ENCODE assay signal across 2 cellular contexts in the genomic region with DNA sequence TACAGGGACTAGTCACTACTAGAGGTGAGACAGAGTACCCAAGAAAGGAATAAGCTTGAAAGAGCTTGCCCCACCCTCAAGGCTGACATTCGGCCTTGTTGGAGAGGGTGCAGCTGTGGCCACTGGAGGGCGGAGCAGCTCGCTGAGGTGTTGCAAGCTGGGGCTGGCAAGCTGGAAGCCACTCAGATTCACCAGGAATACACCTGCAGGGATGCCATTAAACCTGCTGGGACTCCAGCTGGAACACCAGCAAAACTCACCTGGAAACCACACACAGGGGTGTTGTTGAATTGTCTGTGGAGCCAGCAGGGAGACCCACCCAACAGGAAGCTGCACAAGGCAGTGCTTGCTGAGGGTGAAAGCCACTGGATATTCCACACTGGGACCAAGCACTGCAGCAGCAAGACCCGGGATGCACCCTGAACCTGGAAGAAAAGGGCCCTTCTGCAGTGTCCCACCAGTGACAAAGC.
TF ChIP-seq lines count a peak whose summit lies in the region.

No MANE protein-coding gene starts in this region.

TF ChIP-seq in K562, 482 proteins besides CTCF, POLR2A, EP300 and RAD21:
- TF ChIP-seq, protein P1, sequence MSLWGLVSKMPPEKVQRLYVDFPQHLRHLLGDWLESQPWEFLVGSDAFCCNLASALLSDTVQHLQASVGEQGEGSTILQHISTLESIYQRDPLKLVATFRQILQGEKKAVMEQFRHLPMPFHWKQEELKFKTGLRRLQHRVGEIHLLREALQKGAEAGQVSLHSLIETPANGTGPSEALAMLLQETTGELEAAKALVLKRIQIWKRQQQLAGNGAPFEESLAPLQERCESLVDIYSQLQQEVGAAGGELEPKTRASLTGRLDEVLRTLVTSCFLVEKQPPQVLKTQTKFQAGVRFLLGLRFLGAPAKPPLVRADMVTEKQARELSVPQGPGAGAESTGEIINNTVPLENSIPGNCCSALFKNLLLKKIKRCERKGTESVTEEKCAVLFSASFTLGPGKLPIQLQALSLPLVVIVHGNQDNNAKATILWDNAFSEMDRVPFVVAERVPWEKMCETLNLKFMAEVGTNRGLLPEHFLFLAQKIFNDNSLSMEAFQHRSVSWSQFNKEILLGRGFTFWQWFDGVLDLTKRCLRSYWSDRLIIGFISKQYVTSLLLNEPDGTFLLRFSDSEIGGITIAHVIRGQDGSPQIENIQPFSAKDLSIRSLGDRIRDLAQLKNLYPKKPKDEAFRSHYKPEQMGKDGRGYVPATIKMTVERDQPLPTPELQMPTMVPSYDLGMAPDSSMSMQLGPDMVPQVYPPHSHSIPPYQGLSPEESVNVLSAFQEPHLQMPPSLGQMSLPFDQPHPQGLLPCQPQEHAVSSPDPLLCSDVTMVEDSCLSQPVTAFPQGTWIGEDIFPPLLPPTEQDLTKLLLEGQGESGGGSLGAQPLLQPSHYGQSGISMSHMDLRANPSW (CRISPR knock-in tag; IDR thresholded peaks at IDR 0.05): no peak
- 0 out of 2 replicates have a peak, but pooled peaks have one; percentile 28 for TF ChIP-seq CEBPB (tag; IDR thresholded peaks at IDR 0.05)
- TF ChIP-seq RFX7 (CRISPR knock-in tag; IDR thresholded peaks at IDR 0.05): no peak
- no peak for TF ChIP-seq SETDB1 (IDR thresholded peaks at IDR 0.05; ENCODE audit: low read length)
- peak; percentile 79 for TF ChIP-seq STAG1 (CRISPR knock-in tag; IDR thresholded peaks at IDR 0.05; ENCODE audit: borderline replicate concordance)
- no peak for TF ChIP-seq TRIM24 (IDR thresholded peaks at IDR 0.05)
- peak; percentile 62 for TF ChIP-seq SMC3 (conservative IDR thresholded peaks at IDR 0.05; ENCODE audit: insufficient read depth, low read depth, low read length)
- TF ChIP-seq RB1 (IDR thresholded peaks at IDR 0.05; ENCODE audit: low read depth): no peak
- TF ChIP-seq, protein P2, sequence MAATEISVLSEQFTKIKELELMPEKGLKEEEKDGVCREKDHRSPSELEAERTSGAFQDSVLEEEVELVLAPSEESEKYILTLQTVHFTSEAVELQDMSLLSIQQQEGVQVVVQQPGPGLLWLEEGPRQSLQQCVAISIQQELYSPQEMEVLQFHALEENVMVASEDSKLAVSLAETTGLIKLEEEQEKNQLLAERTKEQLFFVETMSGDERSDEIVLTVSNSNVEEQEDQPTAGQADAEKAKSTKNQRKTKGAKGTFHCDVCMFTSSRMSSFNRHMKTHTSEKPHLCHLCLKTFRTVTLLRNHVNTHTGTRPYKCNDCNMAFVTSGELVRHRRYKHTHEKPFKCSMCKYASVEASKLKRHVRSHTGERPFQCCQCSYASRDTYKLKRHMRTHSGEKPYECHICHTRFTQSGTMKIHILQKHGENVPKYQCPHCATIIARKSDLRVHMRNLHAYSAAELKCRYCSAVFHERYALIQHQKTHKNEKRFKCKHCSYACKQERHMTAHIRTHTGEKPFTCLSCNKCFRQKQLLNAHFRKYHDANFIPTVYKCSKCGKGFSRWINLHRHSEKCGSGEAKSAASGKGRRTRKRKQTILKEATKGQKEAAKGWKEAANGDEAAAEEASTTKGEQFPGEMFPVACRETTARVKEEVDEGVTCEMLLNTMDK (IDR thresholded peaks at IDR 0.05; ENCODE audit: borderline replicate concordance, insufficient read depth, low read depth, low read length, poor library complexity, severe bottlenecking): peak; percentile 27
- TF ChIP-seq ZNF165 (CRISPR knock-in tag; IDR thresholded peaks at IDR 0.05; ENCODE audit: borderline replicate concordance): no peak
- no peak for TF ChIP-seq SMARCA5 (IDR thresholded peaks at IDR 0.05)
- TF ChIP-seq SIN3A (IDR thresholded peaks at IDR 0.05; ENCODE audit: borderline replicate concordance in 2 of 2, control insufficient read depth in 1 of 2, low read depth in 2 of 2, low read length in 2 of 2): no peak
- TF ChIP-seq, protein P3, sequence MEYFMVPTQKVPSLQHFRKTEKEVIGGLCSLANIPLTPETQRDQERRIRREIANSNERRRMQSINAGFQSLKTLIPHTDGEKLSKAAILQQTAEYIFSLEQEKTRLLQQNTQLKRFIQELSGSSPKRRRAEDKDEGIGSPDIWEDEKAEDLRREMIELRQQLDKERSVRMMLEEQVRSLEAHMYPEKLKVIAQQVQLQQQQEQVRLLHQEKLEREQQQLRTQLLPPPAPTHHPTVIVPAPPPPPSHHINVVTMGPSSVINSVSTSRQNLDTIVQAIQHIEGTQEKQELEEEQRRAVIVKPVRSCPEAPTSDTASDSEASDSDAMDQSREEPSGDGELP (CRISPR knock-in tag; IDR thresholded peaks at IDR 0.05; ENCODE audit: borderline replicate concordance): 0 out of 2 replicates have a peak, but pooled peaks have one; percentile 36
- no peak for TF ChIP-seq SREBF1 (IDR thresholded peaks at IDR 0.05; ENCODE audit: borderline replicate concordance, low read depth, low read length)
TF ChIP-seq in K562: peak in this region for 5.

TF ChIP-seq in neural cell, 6 proteins besides CTCF, POLR2A, EP300 and RAD21:
- TF ChIP-seq MXI1 (conservative IDR thresholded peaks at IDR 0.05; ENCODE audit: poor library complexity, severe bottlenecking) (no peak), EZH2 (IDR thresholded peaks at IDR 0.05; ENCODE audit: borderline replicate concordance, insufficient read depth, low read length, poor library complexity, severe bottlenecking) (no peak), SMC3 (conservative IDR thresholded peaks at IDR 0.05; ENCODE audit: poor library complexity) (peak; percentile 23)
